ENCODE assay signal across 8 cellular contexts in the genomic region with DNA sequence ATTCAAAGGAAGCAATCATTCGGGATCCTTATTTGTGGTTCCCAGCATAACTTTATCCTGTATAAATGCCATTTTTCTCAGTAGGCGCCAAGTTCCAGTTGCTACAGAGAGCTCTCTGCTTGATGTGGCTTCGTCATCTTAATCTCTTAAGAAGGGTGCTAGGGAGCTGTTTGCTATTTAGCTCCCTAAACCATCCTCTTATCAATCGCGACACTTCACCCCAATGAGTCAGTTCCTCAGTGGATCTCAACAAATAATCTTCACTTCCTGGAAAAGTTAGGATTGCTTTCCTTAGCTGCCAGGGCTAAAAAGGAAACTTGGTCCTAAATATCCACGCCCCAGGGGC. TPM values are rescaled to one million over a fixed set of nuclear protein-coding genes. Genes with fewer than 3 reads are reported as not detected.
A peak's percentile ranks its signal among the peaks of the same experiment; 100 is the strongest.
DNase-seq lines count a peak whose midpoint lies in the region; ATAC-seq and TF ChIP-seq lines count a peak whose summit lies in the region.

No MANE protein-coding gene starts in this region.

- no peak overlapping the region for H3K27ac ChIP-seq in prostate gland

- CTCF ChIA-PET in activated CD8-positive, alpha-beta T cell treated with anti-CD3 and anti-CD28 coated beads, Interleukin-2, amount 10 ng/mL, durations not matched to agents 7 days and 5 days (lab: Charles Lee) = interaction anchor here (0.8 to 1.9 kb wide), 13 partner anchors 11 to 1955 kb away, joined by 3 to 6 read pairs (median 3); no protein-coding TSS in a partner anchor

- TF ChIP-seq CTCF in retinal pigment epithelial cell (conservative IDR thresholded peaks at IDR 0.05; ENCODE audit: low read depth, low read length) (no peak), prostate gland (IDR thresholded peaks at IDR 0.05) (no peak)

- no peaks in the 10 kb centered on the region for H3K9me3 Mint-ChIP-seq in activated CD8-positive, alpha-beta T cell treated with anti-CD3 and anti-CD28 coated beads, Interleukin-2, amount 10 ng/mL, durations not matched to agents 7 days and 5 days (ENCODE audit: insufficient read depth)

- no peak for DNase-seq in activated CD8-positive, alpha-beta T cell treated with anti-CD3 and anti-CD28 coated beads, Interleukin-2, amount 10 ng/mL, durations not matched to agents 7 days and 5 days
- DNase-seq in retinal pigment epithelial cell (ENCODE audit: low read depth) (peak; percentile 94), NK-92 (lab: John Stamatoyannopoulos, UW; ENCODE audit: unreplicated experiment) (no peak), prostate gland (ENCODE audit: low spot score) (no peak)
- DNase-seq in stimulated activated CD4-positive, alpha-beta T cell treated with anti-CD3 and anti-CD28 coated beads, Interleukin-4, amount 100 ng/mL, for 1 hour = no peak

- H3K27me3 ChIP-seq in prostate gland (replicated peaks; ENCODE audit: insufficient read depth) = no peaks in the 10 kb centered on the region

- peaks cover 31% of the 10 kb centered on the region for H3K27me3 Mint-ChIP-seq in activated CD8-positive, alpha-beta T cell treated with anti-CD3 and anti-CD28 coated beads, Interleukin-2, amount 10 ng/mL, durations not matched to agents 7 days and 5 days (ENCODE audit: low read depth)

- TF ChIP-seq POLR2A in prostate gland (IDR thresholded peaks at IDR 0.05) = no peak

- ATAC-seq in GM19023 (IDR thresholded peaks at IDR 0.05; ENCODE audit: unreplicated experiment) (peak; percentile 3), HG02852 (IDR thresholded peaks at IDR 0.05; ENCODE audit: unreplicated experiment) (peak; percentile 4), HG02571 (IDR thresholded peaks at IDR 0.05; ENCODE audit: unreplicated experiment) (no peak)
- peak; percentile 23 for ATAC-seq in activated CD8-positive, alpha-beta T cell treated with anti-CD3 and anti-CD28 coated beads, Interleukin-2, amount 10 ng/mL, durations not matched to agents 7 days and 5 days

- no peak overlapping the region for H3K4me3 Mint-ChIP-seq in activated CD8-positive, alpha-beta T cell treated with anti-CD3 and anti-CD28 coated beads, Interleukin-2, amount 10 ng/mL, durations not matched to agents 7 days and 5 days

- no peaks in the 10 kb centered on the region for H3K9me3 ChIP-seq in prostate gland

- H3K36me3 Mint-ChIP-seq in activated CD8-positive, alpha-beta T cell treated with anti-CD3 and anti-CD28 coated beads, Interleukin-2, amount 10 ng/mL, durations not matched to agents 7 days and 5 days (ENCODE audit: low read depth) = no peaks in the 10 kb centered on the region

- peaks cover 5% of the 10 kb centered on the region for H3K4me1 Mint-ChIP-seq in activated CD8-positive, alpha-beta T cell treated with anti-CD3 and anti-CD28 coated beads, Interleukin-2, amount 10 ng/mL, durations not matched to agents 7 days and 5 days (ENCODE audit: low read depth)

- intact Hi-C loops in prostate gland (cut with DNase I) = loop anchor here (10.0 kb wide), 1 partner anchor 992 kb away; no protein-coding TSS in a partner anchor

- no peak overlapping the region for H3K27ac Mint-ChIP-seq in activated CD8-positive, alpha-beta T cell treated with anti-CD3 and anti-CD28 coated beads, Interleukin-2, amount 10 ng/mL, durations not matched to agents 7 days and 5 days

- no peaks in the 10 kb centered on the region for H3K36me3 ChIP-seq in prostate gland

- 17% methylated on average over 6 of the region's 6 CpGs for WGBS in prostate gland

- H3K4me1 ChIP-seq in prostate gland (replicated peaks) = peaks cover 5% of the 10 kb centered on the region

- H3K4me3 ChIP-seq in retinal pigment epithelial cell (ENCODE audit: low read length) (peak overlapping the region; percentile 66), prostate gland (peak overlapping the region in 1 of 2 donors; percentile 34)

- POLR2A ChIA-PET in activated CD8-positive, alpha-beta T cell treated with anti-CD3 and anti-CD28 coated beads, Interleukin-2, amount 10 ng/mL, durations not matched to agents 7 days and 5 days (lab: Charles Lee) = no interaction called here

RNA-seq across cellular contexts. Expression of a gene that starts 1.3 kb away (rescaled TPM):
- not detected for total RNA-seq in activated CD8-positive, alpha-beta T cell treated with anti-CD3 and anti-CD28 coated beads, Interleukin-2, amount 10 ng/mL, durations not matched to agents 7 days and 5 days
- total RNA-seq in prostate gland = under 1 TPM in 1 of 2 donors, not detected in 1; 0.68 TPM
